In the genomic region with DNA sequence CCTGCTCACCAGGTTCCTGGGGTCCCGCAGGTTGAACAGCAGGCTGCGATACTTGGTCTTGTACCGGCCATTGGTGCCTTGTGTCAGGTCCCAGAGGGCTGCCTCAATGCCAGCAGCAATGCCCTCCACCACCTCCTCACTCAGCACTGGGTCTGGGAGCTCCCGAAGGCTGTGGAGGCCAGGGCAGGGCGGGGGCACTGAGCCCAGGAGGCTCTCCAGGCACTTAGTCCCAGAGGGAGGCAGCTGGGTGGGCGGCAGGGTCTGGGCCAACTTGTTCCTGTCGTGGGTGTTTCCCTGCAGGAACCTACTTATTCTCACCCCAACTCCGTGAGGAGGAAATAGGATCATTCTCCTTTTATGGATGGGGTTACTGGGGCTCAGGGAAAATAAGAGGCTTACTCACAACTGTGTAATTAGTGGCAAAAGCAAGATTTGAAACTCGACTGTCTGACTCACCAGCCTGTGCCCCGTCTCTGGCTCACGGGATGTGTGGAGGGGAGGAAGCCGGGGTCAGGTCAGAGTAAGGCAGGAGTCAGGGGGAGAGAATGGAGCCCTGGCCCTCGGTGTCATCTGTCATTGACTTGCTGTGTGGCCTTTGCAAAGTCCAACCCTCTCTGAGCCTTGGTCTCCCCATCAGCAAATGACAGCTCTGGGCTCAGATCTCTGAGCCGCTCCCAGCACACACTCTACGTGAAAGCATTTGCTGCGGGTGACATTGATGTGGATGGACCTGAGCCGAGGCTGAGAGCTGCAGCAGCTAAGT, we compare ENCODE assay signal across 9 cellular contexts. TPM values are rescaled to one million over a fixed set of nuclear protein-coding genes. Genes with fewer than 3 reads are reported as not detected.
DNase-seq lines count a peak whose midpoint lies in the region; ATAC-seq and TF ChIP-seq lines count a peak whose summit lies in the region.
"Had no signal": no experiment of that assay in that cellular context is flagged by ENCODE, and none has a peak within 500 bp of the region (broad histone marks: within the 10 kb centered on the region; RNA-seq: fewer than 3 reads in every experiment).

No MANE protein-coding gene starts in this region.

- DNase-seq in activated CD8-positive, alpha-beta memory T cell treated with anti-CD3 and anti-CD28 coated beads, Interleukin-2, amount 10 ng/mL, durations not matched to agents 7 days and 5 days, result peak; percentile 40
- DNase-seq in activated CD8-positive, alpha-beta memory T cell treated with anti-CD3 and anti-CD28 coated beads, Interleukin-2, amount 50 U/mL, for 4 hours, result no peak
- DNase-seq in SJSA1 (ENCODE audit: low read depth in 1 of 2, low spot score in 2 of 2) (peak; percentile 82 to 86), foreskin fibroblast (peak; percentile 94 to 96), DMS 273 treated with DMSO at 0.1 percent for 48 hours (lab: John Stamatoyannopoulos, UW) (no peak)
- no peak for DNase-seq in stimulated activated naive B cell treated with anti-CD40 and anti-IgM and Interleukin-4, amounts not matched to agents 10 μg/mL and 1 μg/mL and 100 μg/mL, for 72 hours
- DNase-seq in naive thymus-derived CD4-positive, alpha-beta T cell, result no peak

- no peaks in the 10 kb centered on the region for H3K27me3 ChIP-seq in SJSA1 (replicated peaks)
- H3K27me3 ChIP-seq in naive thymus-derived CD4-positive, alpha-beta T cell (ENCODE audit: control insufficient read depth in 2 of 2, insufficient read depth in 2 of 2, low read length in 2 of 2), result no peaks in the 10 kb centered on the region

- no peak overlapping the region for H3K4me3 Mint-ChIP-seq in activated CD8-positive, alpha-beta memory T cell treated with anti-CD3 and anti-CD28 coated beads, Interleukin-2, amount 10 ng/mL, durations not matched to agents 7 days and 5 days
- H3K4me3 Mint-ChIP-seq in stimulated activated naive B cell treated with anti-CD40 and anti-IgM and Interleukin-4, amounts not matched to agents 10 μg/mL and 1 μg/mL and 100 μg/mL, for 72 hours, result no peak overlapping the region
- H3K4me3 Mint-ChIP-seq in naive thymus-derived CD4-positive, alpha-beta T cell, result no peak overlapping the region

- intact Hi-C loops in naive thymus-derived CD4-positive, alpha-beta T cell (cut with micrococcal nuclease), result no loop called here

- ATAC-seq in activated CD8-positive, alpha-beta memory T cell treated with anti-CD3 and anti-CD28 coated beads, Interleukin-2, amount 10 ng/mL, durations not matched to agents 7 days and 5 days, result peak; percentile 55
- no peak for ATAC-seq in stimulated activated naive B cell treated with anti-CD40 and anti-IgM and Interleukin-4, amounts not matched to agents 10 μg/mL and 1 μg/mL and 100 μg/mL, for 72 hours (replicated peaks)
- ATAC-seq in naive thymus-derived CD4-positive, alpha-beta T cell, result no peak
- no peak for ATAC-seq in GM18907 (IDR thresholded peaks at IDR 0.05; ENCODE audit: unreplicated experiment)

- CTCF ChIA-PET in activated CD8-positive, alpha-beta memory T cell treated with anti-CD3 and anti-CD28 coated beads, Interleukin-2, amount 10 ng/mL, durations not matched to agents 7 days and 5 days (lab: Charles Lee), result interaction anchor here (1.2 to 1.7 kb wide), 3 partner anchors 9 to 165 kb away, joined by 5 to 12 read pairs (median 8); no protein-coding TSS in a partner anchor
- CTCF ChIA-PET in naive thymus-derived CD4-positive, alpha-beta T cell (lab: Charles Lee), result no interaction called here

- H3K4me1 ChIP-seq in SJSA1 (replicated peaks), result peaks cover 51% of the 10 kb centered on the region
- no peaks in the 10 kb centered on the region for H3K4me1 ChIP-seq in naive thymus-derived CD4-positive, alpha-beta T cell (ENCODE audit: control insufficient read depth in 2 of 2, insufficient read depth in 2 of 2, low read length in 2 of 2)

- POLR2A ChIA-PET in naive thymus-derived CD4-positive, alpha-beta T cell (lab: Charles Lee), result no interaction called here

- no peak overlapping the region for H3K27ac Mint-ChIP-seq in activated CD8-positive, alpha-beta memory T cell treated with anti-CD3 and anti-CD28 coated beads, Interleukin-2, amount 10 ng/mL, durations not matched to agents 7 days and 5 days
- peak overlapping the region; percentile 37 for H3K27ac Mint-ChIP-seq in stimulated activated naive B cell treated with anti-CD40 and anti-IgM and Interleukin-4, amounts not matched to agents 10 μg/mL and 1 μg/mL and 100 μg/mL, for 72 hours
- no peak overlapping the region for H3K27ac Mint-ChIP-seq in naive thymus-derived CD4-positive, alpha-beta T cell

- H3K36me3 Mint-ChIP-seq in activated CD8-positive, alpha-beta memory T cell treated with anti-CD3 and anti-CD28 coated beads, Interleukin-2, amount 10 ng/mL, durations not matched to agents 7 days and 5 days, result no peaks in the 10 kb centered on the region
- no peaks in the 10 kb centered on the region for H3K36me3 Mint-ChIP-seq in stimulated activated naive B cell treated with anti-CD40 and anti-IgM and Interleukin-4, amounts not matched to agents 10 μg/mL and 1 μg/mL and 100 μg/mL, for 72 hours
- no peaks in the 10 kb centered on the region for H3K36me3 Mint-ChIP-seq in naive thymus-derived CD4-positive, alpha-beta T cell

- peak overlapping the region; percentile 40 for H3K27ac ChIP-seq in SJSA1
- no peak overlapping the region for H3K27ac ChIP-seq in naive thymus-derived CD4-positive, alpha-beta T cell (ENCODE audit: low read depth, low read length)

- H3K9me3 ChIP-seq in SJSA1 (replicated peaks), result no peaks in the 10 kb centered on the region
- no peaks in the 10 kb centered on the region for H3K9me3 ChIP-seq in naive thymus-derived CD4-positive, alpha-beta T cell (ENCODE audit: control insufficient read depth in 2 of 3, low read length in 3 of 3)

- H3K4me3 ChIP-seq in SJSA1 (peak overlapping the region; percentile 46), foreskin fibroblast (ENCODE audit: low read depth in 1 of 2, low read length in 2 of 2) (peak overlapping the region; percentile 50 to 57)
- H3K4me3 ChIP-seq in naive thymus-derived CD4-positive, alpha-beta T cell (ENCODE audit: low read length), result no peak overlapping the region

- H3K4me1 Mint-ChIP-seq in activated CD8-positive, alpha-beta memory T cell treated with anti-CD3 and anti-CD28 coated beads, Interleukin-2, amount 10 ng/mL, durations not matched to agents 7 days and 5 days, result peaks cover 8% of the 10 kb centered on the region
- H3K4me1 Mint-ChIP-seq in stimulated activated naive B cell treated with anti-CD40 and anti-IgM and Interleukin-4, amounts not matched to agents 10 μg/mL and 1 μg/mL and 100 μg/mL, for 72 hours, result peaks cover 15 to 38% of the 10 kb centered on the region in 2 donors
- H3K4me1 Mint-ChIP-seq in naive thymus-derived CD4-positive, alpha-beta T cell, result peaks cover 3 to 24% (median 18%) of the 10 kb centered on the region in 7 donors

- H3K9me3 Mint-ChIP-seq in activated CD8-positive, alpha-beta memory T cell treated with anti-CD3 and anti-CD28 coated beads, Interleukin-2, amount 10 ng/mL, durations not matched to agents 7 days and 5 days (ENCODE audit: low read depth), result no peaks in the 10 kb centered on the region
- no peaks in the 10 kb centered on the region for H3K9me3 Mint-ChIP-seq in stimulated activated naive B cell treated with anti-CD40 and anti-IgM and Interleukin-4, amounts not matched to agents 10 μg/mL and 1 μg/mL and 100 μg/mL, for 72 hours
- peaks cover 0 to 1% (median 0%) of the 10 kb centered on the region in 11 donors for H3K9me3 Mint-ChIP-seq in naive thymus-derived CD4-positive, alpha-beta T cell

- H3K36me3 ChIP-seq in SJSA1, result peaks cover 23% of the 10 kb centered on the region
- no peaks in the 10 kb centered on the region for H3K36me3 ChIP-seq in naive thymus-derived CD4-positive, alpha-beta T cell (ENCODE audit: control insufficient read depth in 2 of 3, insufficient read depth in 3 of 3, low read length in 3 of 3)

- TF ChIP-seq CTCF in foreskin fibroblast (IDR thresholded peaks at IDR 0.05; ENCODE audit: low read depth, low read length), result no peak

- peaks cover 26% of the 10 kb centered on the region for H3K27me3 Mint-ChIP-seq in activated CD8-positive, alpha-beta memory T cell treated with anti-CD3 and anti-CD28 coated beads, Interleukin-2, amount 10 ng/mL, durations not matched to agents 7 days and 5 days
- H3K27me3 Mint-ChIP-seq in stimulated activated naive B cell treated with anti-CD40 and anti-IgM and Interleukin-4, amounts not matched to agents 10 μg/mL and 1 μg/mL and 100 μg/mL, for 72 hours, result peaks cover 5 to 6% of the 10 kb centered on the region in 2 donors
- H3K27me3 Mint-ChIP-seq in naive thymus-derived CD4-positive, alpha-beta T cell, result peaks cover 0 to 21% (median 0%) of the 10 kb centered on the region in 5 donors

RNA-seq across cellular contexts. Expression of a gene that starts 17.2 kb away (rescaled TPM):
- not detected for total RNA-seq in activated CD8-positive, alpha-beta memory T cell treated with anti-CD3 and anti-CD28 coated beads, Interleukin-2, amount 10 ng/mL, durations not matched to agents 7 days and 5 days
- 40.3 and 64.0 TPM in 2 replicates for total RNA-seq in SJSA1 (2014; rRNA removed; shearing (Covaris generic))
- total RNA-seq in naive thymus-derived CD4-positive, alpha-beta T cell, result under 1 TPM in 2 of 5 experiments, not detected in 3; 0.21 to 0.38 TPM
- polyA plus RNA-seq in naive thymus-derived CD4-positive, alpha-beta T cell, result not detected
- total RNA-seq: T-helper 2 cell treated with Interferon-gamma antibody and Interleukin-4, amounts not matched to agents 100 ng/mL and 5 ng/mL, for 36 hours had no signal

RNA-seq across cellular contexts. Expression of a gene that starts 34.5 kb away (rescaled TPM):
- total RNA-seq in activated CD8-positive, alpha-beta memory T cell treated with anti-CD3 and anti-CD28 coated beads, Interleukin-2, amount 10 ng/mL, durations not matched to agents 7 days and 5 days, result 1 to 10 TPM in 1 of 2 experiments, under 1 TPM in 1; 0.07 to 1.3 TPM
- 15.4 and 15.8 TPM in 2 replicates for total RNA-seq in SJSA1 (2014; rRNA removed; shearing (Covaris generic))
- 1 to 10 TPM in 1 of 5 experiments, under 1 TPM in 4; 0.11 to 4.3 (median 0.43) TPM for total RNA-seq in naive thymus-derived CD4-positive, alpha-beta T cell
- polyA plus RNA-seq in naive thymus-derived CD4-positive, alpha-beta T cell, result not detected

Comparison
In these comparisons a context has a peak if more than half of its experiments do, and no peak if none do; other contexts are left out.
1. DNase-seq: peak in activated CD8-positive, alpha-beta memory T cell treated with anti-CD3 and anti-CD28 coated beads, Interleukin-2, amount 10 ng/mL, durations not matched to agents 7 days and 5 days (single experiment), SJSA1 (2 of 2) and foreskin fibroblast (2 of 2); none in activated CD8-positive, alpha-beta memory T cell treated with anti-CD3 and anti-CD28 coated beads, Interleukin-2, amount 50 U/mL, for 4 hours (single experiment), stimulated activated naive B cell treated with anti-CD40 and anti-IgM and Interleukin-4, amounts not matched to agents 10 μg/mL and 1 μg/mL and 100 μg/mL, for 72 hours (single experiment), naive thymus-derived CD4-positive, alpha-beta T cell (0 of 9) and DMS 273 treated with DMSO at 0.1 percent for 48 hours (single experiment).
2. RNA of a gene that starts 17.2 kb away (total RNA-seq): 40.3 to 64.0 TPM in SJSA1; 0.21 to 0.38 TPM in naive thymus-derived CD4-positive, alpha-beta T cell and not detected in activated CD8-positive, alpha-beta memory T cell treated with anti-CD3 and anti-CD28 coated beads, Interleukin-2, amount 10 ng/mL, durations not matched to agents 7 days and 5 days; every median in the first group is over 10 times any median in the second.